In the genomic region with DNA sequence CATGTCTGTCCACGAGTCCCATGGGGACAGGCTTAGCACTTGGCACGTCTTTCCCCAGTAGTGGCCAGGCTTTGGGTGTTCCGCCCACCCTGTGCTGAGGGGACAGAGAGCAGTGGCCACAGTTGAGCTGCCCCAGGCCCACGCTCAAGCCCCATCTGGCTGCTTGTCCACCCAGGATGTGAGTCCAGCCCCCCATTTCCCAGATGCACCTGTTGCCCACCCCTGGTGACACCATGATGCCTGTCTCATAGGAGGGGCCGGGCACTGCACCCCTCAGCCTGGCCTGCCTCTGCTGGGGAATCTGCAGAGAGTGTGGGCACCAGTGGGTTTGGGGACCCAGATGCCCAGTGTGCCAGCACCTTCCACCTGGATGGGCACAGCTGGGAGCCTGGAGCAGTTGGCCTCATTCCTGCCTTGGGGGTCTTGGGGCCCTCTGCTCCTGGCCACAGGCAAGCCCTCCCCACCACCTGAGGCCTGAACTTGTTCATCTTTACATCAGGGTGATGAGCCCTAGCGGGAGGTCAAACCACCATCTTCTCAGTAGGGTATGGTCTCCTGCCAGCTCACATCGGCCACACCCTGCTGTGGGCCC, we compare ENCODE assay signal across 1 cellular context.
A peak's percentile ranks its signal among the peaks of the same experiment; 100 is the strongest.
TF ChIP-seq lines count a peak whose summit lies in the region.

No MANE protein-coding gene starts in this region.

TF ChIP-seq in HepG2, 621 proteins besides CTCF, POLR2A, EP300 and RAD21:
- TF ChIP-seq BHLHE40 (IDR thresholded peaks at IDR 0.05; ENCODE audit: low read length) (no peak), ZNF235 (CRISPR knock-in tag; IDR thresholded peaks at IDR 0.05; ENCODE audit: borderline replicate concordance) (0 out of 2 replicates have a peak, but pooled peaks have one; percentile 19), ZNF251 (CRISPR knock-in tag; IDR thresholded peaks at IDR 0.05) (no peak), ZNF660 (CRISPR knock-in tag; IDR thresholded peaks at IDR 0.05; ENCODE audit: borderline replicate concordance, low read depth) (no peak), ATAD3A (CRISPR knock-in tag; IDR thresholded peaks at IDR 0.05) (no peak), ZNF7 (CRISPR knock-in tag; IDR thresholded peaks at IDR 0.05) (no peak), ZNF552 (CRISPR knock-in tag; IDR thresholded peaks at IDR 0.05; ENCODE audit: borderline replicate concordance) (no peak), AKAP8 (CRISPR knock-in tag; IDR thresholded peaks at IDR 0.05) (no peak), ZNF124 (CRISPR knock-in tag; IDR thresholded peaks at IDR 0.05) (no peak), SMAD1 (CRISPR knock-in tag; IDR thresholded peaks at IDR 0.05; ENCODE audit: borderline replicate concordance, low read depth) (no peak), ZMYM2 (CRISPR knock-in tag; IDR thresholded peaks at IDR 0.05) (no peak), GFI1 (CRISPR knock-in tag; IDR thresholded peaks at IDR 0.05; ENCODE audit: borderline replicate concordance) (no peak), FOSL1 (CRISPR knock-in tag; IDR thresholded peaks at IDR 0.05; ENCODE audit: borderline replicate concordance) (no peak), NR2F1 (CRISPR knock-in tag; IDR thresholded peaks at IDR 0.05) (no peak), ZNF724P (CRISPR knock-in tag; IDR thresholded peaks at IDR 0.05; ENCODE audit: borderline replicate concordance) (0 out of 2 replicates have a peak, but pooled peaks have one; percentile 8), ZNF282 (IDR thresholded peaks at IDR 0.05; ENCODE audit: partially characterized antibody) (no peak), ZNF616 (CRISPR knock-in tag; IDR thresholded peaks at IDR 0.05; ENCODE audit: low read depth) (no peak), AGO2 (optimal IDR thresholded peaks at IDR 0.05; ENCODE audit: low read depth, low read length) (peak; percentile 28), ZNF629 (CRISPR knock-in tag; conservative IDR thresholded peaks at IDR 0.05) (no peak), HOXA5 (CRISPR knock-in tag; IDR thresholded peaks at IDR 0.05) (no peak), RFXANK (CRISPR knock-in tag; IDR thresholded peaks at IDR 0.05) (no peak), SMAD9 (CRISPR knock-in tag; IDR thresholded peaks at IDR 0.05) (peak; percentile 24; the same call in 1 of the 2 replicates)
- TF ChIP-seq, protein P1, sequence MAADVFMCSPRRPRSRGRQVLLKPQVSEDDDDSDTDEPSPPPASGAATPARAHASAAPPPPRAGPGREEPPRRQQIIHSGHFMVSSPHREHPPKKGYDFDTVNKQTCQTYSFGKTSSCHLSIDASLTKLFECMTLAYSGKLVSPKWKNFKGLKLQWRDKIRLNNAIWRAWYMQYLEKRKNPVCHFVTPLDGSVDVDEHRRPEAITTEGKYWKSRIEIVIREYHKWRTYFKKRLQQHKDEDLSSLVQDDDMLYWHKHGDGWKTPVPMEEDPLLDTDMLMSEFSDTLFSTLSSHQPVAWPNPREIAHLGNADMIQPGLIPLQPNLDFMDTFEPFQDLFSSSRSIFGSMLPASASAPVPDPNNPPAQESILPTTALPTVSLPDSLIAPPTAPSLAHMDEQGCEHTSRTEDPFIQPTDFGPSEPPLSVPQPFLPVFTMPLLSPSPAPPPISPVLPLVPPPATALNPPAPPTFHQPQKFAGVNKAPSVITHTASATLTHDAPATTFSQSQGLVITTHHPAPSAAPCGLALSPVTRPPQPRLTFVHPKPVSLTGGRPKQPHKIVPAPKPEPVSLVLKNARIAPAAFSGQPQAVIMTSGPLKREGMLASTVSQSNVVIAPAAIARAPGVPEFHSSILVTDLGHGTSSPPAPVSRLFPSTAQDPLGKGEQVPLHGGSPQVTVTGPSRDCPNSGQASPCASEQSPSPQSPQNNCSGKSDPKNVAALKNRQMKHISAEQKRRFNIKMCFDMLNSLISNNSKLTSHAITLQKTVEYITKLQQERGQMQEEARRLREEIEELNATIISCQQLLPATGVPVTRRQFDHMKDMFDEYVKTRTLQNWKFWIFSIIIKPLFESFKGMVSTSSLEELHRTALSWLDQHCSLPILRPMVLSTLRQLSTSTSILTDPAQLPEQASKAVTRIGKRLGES (CRISPR knock-in tag; IDR thresholded peaks at IDR 0.05; ENCODE audit: borderline replicate concordance) = no peak
- TF ChIP-seq, protein P2, sequence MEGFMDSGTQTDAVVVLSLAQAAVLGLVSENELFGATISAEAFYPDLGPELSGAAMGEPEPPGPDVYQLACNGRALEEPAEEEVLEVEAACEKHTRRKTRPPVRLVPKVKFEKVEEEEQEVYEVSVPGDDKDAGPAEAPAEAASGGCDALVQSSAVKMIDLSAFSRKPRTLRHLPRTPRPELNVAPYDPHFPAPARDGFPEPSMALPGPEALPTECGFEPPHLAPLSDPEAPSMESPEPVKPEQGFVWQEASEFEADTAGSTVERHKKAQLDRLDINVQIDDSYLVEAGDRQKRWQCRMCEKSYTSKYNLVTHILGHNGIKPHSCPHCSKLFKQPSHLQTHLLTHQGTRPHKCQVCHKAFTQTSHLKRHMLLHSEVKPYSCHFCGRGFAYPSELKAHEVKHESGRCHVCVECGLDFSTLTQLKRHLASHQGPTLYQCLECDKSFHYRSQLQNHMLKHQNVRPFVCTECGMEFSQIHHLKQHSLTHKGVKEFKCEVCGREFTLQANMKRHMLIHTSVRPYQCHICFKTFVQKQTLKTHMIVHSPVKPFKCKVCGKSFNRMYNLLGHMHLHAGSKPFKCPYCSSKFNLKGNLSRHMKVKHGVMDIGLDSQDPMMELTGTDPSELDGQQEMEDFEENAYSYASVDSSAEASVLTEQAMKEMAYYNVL (CRISPR knock-in tag; IDR thresholded peaks at IDR 0.05; ENCODE audit: borderline replicate concordance) = no peak
- TF ChIP-seq, protein P3, sequence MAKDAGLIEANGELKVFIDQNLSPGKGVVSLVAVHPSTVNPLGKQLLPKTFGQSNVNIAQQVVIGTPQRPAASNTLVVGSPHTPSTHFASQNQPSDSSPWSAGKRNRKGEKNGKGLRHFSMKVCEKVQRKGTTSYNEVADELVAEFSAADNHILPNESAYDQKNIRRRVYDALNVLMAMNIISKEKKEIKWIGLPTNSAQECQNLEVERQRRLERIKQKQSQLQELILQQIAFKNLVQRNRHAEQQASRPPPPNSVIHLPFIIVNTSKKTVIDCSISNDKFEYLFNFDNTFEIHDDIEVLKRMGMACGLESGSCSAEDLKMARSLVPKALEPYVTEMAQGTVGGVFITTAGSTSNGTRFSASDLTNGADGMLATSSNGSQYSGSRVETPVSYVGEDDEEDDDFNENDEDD (CRISPR knock-in tag; IDR thresholded peaks at IDR 0.05; ENCODE audit: borderline replicate concordance) = no peak
- TF ChIP-seq, protein P4, sequence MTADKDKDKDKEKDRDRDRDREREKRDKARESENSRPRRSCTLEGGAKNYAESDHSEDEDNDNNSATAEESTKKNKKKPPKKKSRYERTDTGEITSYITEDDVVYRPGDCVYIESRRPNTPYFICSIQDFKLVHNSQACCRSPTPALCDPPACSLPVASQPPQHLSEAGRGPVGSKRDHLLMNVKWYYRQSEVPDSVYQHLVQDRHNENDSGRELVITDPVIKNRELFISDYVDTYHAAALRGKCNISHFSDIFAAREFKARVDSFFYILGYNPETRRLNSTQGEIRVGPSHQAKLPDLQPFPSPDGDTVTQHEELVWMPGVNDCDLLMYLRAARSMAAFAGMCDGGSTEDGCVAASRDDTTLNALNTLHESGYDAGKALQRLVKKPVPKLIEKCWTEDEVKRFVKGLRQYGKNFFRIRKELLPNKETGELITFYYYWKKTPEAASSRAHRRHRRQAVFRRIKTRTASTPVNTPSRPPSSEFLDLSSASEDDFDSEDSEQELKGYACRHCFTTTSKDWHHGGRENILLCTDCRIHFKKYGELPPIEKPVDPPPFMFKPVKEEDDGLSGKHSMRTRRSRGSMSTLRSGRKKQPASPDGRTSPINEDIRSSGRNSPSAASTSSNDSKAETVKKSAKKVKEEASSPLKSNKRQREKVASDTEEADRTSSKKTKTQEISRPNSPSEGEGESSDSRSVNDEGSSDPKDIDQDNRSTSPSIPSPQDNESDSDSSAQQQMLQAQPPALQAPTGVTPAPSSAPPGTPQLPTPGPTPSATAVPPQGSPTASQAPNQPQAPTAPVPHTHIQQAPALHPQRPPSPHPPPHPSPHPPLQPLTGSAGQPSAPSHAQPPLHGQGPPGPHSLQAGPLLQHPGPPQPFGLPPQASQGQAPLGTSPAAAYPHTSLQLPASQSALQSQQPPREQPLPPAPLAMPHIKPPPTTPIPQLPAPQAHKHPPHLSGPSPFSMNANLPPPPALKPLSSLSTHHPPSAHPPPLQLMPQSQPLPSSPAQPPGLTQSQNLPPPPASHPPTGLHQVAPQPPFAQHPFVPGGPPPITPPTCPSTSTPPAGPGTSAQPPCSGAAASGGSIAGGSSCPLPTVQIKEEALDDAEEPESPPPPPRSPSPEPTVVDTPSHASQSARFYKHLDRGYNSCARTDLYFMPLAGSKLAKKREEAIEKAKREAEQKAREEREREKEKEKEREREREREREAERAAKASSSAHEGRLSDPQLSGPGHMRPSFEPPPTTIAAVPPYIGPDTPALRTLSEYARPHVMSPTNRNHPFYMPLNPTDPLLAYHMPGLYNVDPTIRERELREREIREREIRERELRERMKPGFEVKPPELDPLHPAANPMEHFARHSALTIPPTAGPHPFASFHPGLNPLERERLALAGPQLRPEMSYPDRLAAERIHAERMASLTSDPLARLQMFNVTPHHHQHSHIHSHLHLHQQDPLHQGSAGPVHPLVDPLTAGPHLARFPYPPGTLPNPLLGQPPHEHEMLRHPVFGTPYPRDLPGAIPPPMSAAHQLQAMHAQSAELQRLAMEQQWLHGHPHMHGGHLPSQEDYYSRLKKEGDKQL (CRISPR knock-in tag; IDR thresholded peaks at IDR 0.05; ENCODE audit: low read depth) = no peak
